In genomic region chr2:96762529-96763253, GRCh38 we compare ENCODE assay signal across 8 cellular contexts. TPM values are rescaled to one million over a fixed set of nuclear protein-coding genes. Genes with fewer than 3 reads are reported as not detected.
A peak's percentile ranks its signal among the peaks of the same experiment; 100 is the strongest.
DNase-seq lines count a peak whose midpoint lies in the region; ATAC-seq and TF ChIP-seq lines count a peak whose summit lies in the region.

No MANE protein-coding gene starts in this region.

- CTCF ChIA-PET in activated CD8-positive, alpha-beta T cell treated with anti-CD3 and anti-CD28 coated beads, Interleukin-2, amount 10 ng/mL, durations not matched to agents 7 days and 5 days (lab: Charles Lee), result interaction anchor here (0.6 to 6.2 kb wide), 31 partner anchors 13 to 493 kb away, joined by 3 to 112 read pairs (median 4); partner anchors contain the start of genes ANKRD39, CNNM3 and LMAN2L

- no peaks in the 10 kb centered on the region for H3K9me3 ChIP-seq in suprapubic skin

- H3K36me3 Mint-ChIP-seq in activated CD8-positive, alpha-beta T cell treated with anti-CD3 and anti-CD28 coated beads, Interleukin-2, amount 10 ng/mL, durations not matched to agents 7 days and 5 days (ENCODE audit: low read depth), result no peaks in the 10 kb centered on the region
- H3K36me3 Mint-ChIP-seq in immature natural killer cell, result peaks cover 0 to 5% (median 0%) of the 10 kb centered on the region in 3 donors

- peaks cover 51% of the 10 kb centered on the region for H3K4me1 Mint-ChIP-seq in activated CD8-positive, alpha-beta T cell treated with anti-CD3 and anti-CD28 coated beads, Interleukin-2, amount 10 ng/mL, durations not matched to agents 7 days and 5 days (ENCODE audit: low read depth)
- H3K4me1 Mint-ChIP-seq in immature natural killer cell, result peaks cover 55 to 58% of the 10 kb centered on the region in 2 donors

- peak; percentile 73 for DNase-seq in H7
- DNase-seq in activated CD8-positive, alpha-beta T cell treated with anti-CD3 and anti-CD28 coated beads, Interleukin-2, amount 10 ng/mL, durations not matched to agents 7 days and 5 days, result peak; percentile 36
- DNase-seq in immature natural killer cell, result peak in 1 of 3 donors; percentile 19
- no peak for DNase-seq in suprapubic skin (ENCODE audit: low spot score in 2 of 2)
- DNase-seq in SKM-1 (lab: John Stamatoyannopoulos, UW; ENCODE audit: unreplicated experiment), result no peak

- peaks cover 67% of the 10 kb centered on the region for H3K4me1 ChIP-seq in suprapubic skin

- TF ChIP-seq EP300 in suprapubic skin (IDR thresholded peaks at IDR 0.05), result no peak

- ATAC-seq in activated CD8-positive, alpha-beta T cell treated with anti-CD3 and anti-CD28 coated beads, Interleukin-2, amount 10 ng/mL, durations not matched to agents 7 days and 5 days, result no peak
- ATAC-seq in GM19328 (IDR thresholded peaks at IDR 0.05; ENCODE audit: unreplicated experiment) (no peak), HG02884 (IDR thresholded peaks at IDR 0.05; ENCODE audit: unreplicated experiment) (no peak)

- H3K27ac ChIP-seq in C4-2B, result peak overlapping the region; percentile 86
- peak overlapping the region; percentile 32 for H3K27ac ChIP-seq in suprapubic skin

- H3K4me3 Mint-ChIP-seq in activated CD8-positive, alpha-beta T cell treated with anti-CD3 and anti-CD28 coated beads, Interleukin-2, amount 10 ng/mL, durations not matched to agents 7 days and 5 days, result peak overlapping the region; percentile 73
- H3K4me3 Mint-ChIP-seq in immature natural killer cell, result peak overlapping the region; percentile 80 to 91 (median 86)

- WGBS in suprapubic skin, result 21% methylated on average over 14 of the region's 14 CpGs

- H3K36me3 ChIP-seq in H7 (replicated peaks; ENCODE audit: control insufficient read depth, insufficient read depth, low read length), result no peaks in the 10 kb centered on the region
- no peaks in the 10 kb centered on the region for H3K36me3 ChIP-seq in suprapubic skin

- no peak for TF ChIP-seq POLR2A in suprapubic skin (IDR thresholded peaks at IDR 0.05)

- POLR2A ChIA-PET in activated CD8-positive, alpha-beta T cell treated with anti-CD3 and anti-CD28 coated beads, Interleukin-2, amount 10 ng/mL, durations not matched to agents 7 days and 5 days (lab: Charles Lee), result interaction anchor here (1.2 kb wide), 1 partner anchor 11 kb away, joined by 3 read pairs; no protein-coding TSS in a partner anchor

- no peaks in the 10 kb centered on the region for H3K9me3 Mint-ChIP-seq in activated CD8-positive, alpha-beta T cell treated with anti-CD3 and anti-CD28 coated beads, Interleukin-2, amount 10 ng/mL, durations not matched to agents 7 days and 5 days (ENCODE audit: insufficient read depth)
- no peaks in the 10 kb centered on the region for H3K9me3 Mint-ChIP-seq in immature natural killer cell

- H3K4me3 ChIP-seq in H7 (ENCODE audit: insufficient read depth, low read depth, low read length) (peak overlapping the region; percentile 32), suprapubic skin (peak overlapping the region; percentile 67)

- TF ChIP-seq CTCF in C4-2B (conservative IDR thresholded peaks at IDR 0.05), result no peak
- no peak for TF ChIP-seq CTCF in suprapubic skin (IDR thresholded peaks at IDR 0.05)

- H3K27me3 Mint-ChIP-seq in activated CD8-positive, alpha-beta T cell treated with anti-CD3 and anti-CD28 coated beads, Interleukin-2, amount 10 ng/mL, durations not matched to agents 7 days and 5 days (ENCODE audit: low read depth), result no peaks in the 10 kb centered on the region
- peaks cover 0 to 4% (median 1%) of the 10 kb centered on the region in 3 donors for H3K27me3 Mint-ChIP-seq in immature natural killer cell (ENCODE audit: low read depth in 3 of 3)

- H3K27ac Mint-ChIP-seq in activated CD8-positive, alpha-beta T cell treated with anti-CD3 and anti-CD28 coated beads, Interleukin-2, amount 10 ng/mL, durations not matched to agents 7 days and 5 days, result peak overlapping the region; percentile 4
- peak overlapping the region; percentile 46 to 84 (median 77) for H3K27ac Mint-ChIP-seq in immature natural killer cell

- peaks cover 4% of the 10 kb centered on the region for H3K27me3 ChIP-seq in H7 (ENCODE audit: control insufficient read depth, insufficient read depth, low read length)
- H3K27me3 ChIP-seq in suprapubic skin, result no peaks in the 10 kb centered on the region

RNA-seq across cellular contexts. Expression of gene CNNM4, which starts 2.0 kb away (rescaled TPM):
- 10.8 and 15.8 TPM in 2 replicates for total RNA-seq in H7 (2014; rRNA removed; shearing (Covaris generic))
- total RNA-seq in activated CD8-positive, alpha-beta T cell treated with anti-CD3 and anti-CD28 coated beads, Interleukin-2, amount 10 ng/mL, durations not matched to agents 7 days and 5 days, result 1 to 10 TPM; 7.1 TPM
- polyA plus RNA-seq in immature natural killer cell, result 1 to 10 TPM; 1.2 to 3.9 (median 2.6) TPM
- 10 to 100 TPM; 14.9 to 18.9 (median 16.3) TPM for total RNA-seq in suprapubic skin

RNA-seq across cellular contexts. Expression of gene LMAN2L, which starts 22.8 kb away (rescaled TPM):
- total RNA-seq in H7 (2014; rRNA removed; shearing (Covaris generic)), result 20.8 and 22.5 TPM in 2 replicates
- 1 to 10 TPM; 7.4 to 7.9 TPM for total RNA-seq in activated CD8-positive, alpha-beta T cell treated with anti-CD3 and anti-CD28 coated beads, Interleukin-2, amount 10 ng/mL, durations not matched to agents 7 days and 5 days
- 10 to 100 TPM; 15.8 to 39.3 (median 23.5) TPM for polyA plus RNA-seq in immature natural killer cell
- total RNA-seq in suprapubic skin, result 10 to 100 TPM; 11.9 to 18.3 (median 16.4) TPM

RNA-seq across cellular contexts. Expression of gene CNNM3, which starts 53.4 kb away (rescaled TPM):
- total RNA-seq in H7 (2014; rRNA removed; shearing (Covaris generic)), result 13.8 and 19.3 TPM in 2 replicates
- total RNA-seq in activated CD8-positive, alpha-beta T cell treated with anti-CD3 and anti-CD28 coated beads, Interleukin-2, amount 10 ng/mL, durations not matched to agents 7 days and 5 days, result 10 to 100 TPM; 28.1 to 29.9 TPM
- polyA plus RNA-seq in immature natural killer cell, result 10 to 100 TPM in 1 of 3 donors, 1 to 10 TPM in 2; 5.5 to 11.0 (median 9.9) TPM
- 10 to 100 TPM; 12.6 to 28.3 (median 16.5) TPM for total RNA-seq in suprapubic skin

Comparison
In these comparisons a context has a peak if more than half of its experiments do, and no peak if none do; other contexts are left out.
1. DNase-seq: peak in H7 (single experiment) and activated CD8-positive, alpha-beta T cell treated with anti-CD3 and anti-CD28 coated beads, Interleukin-2, amount 10 ng/mL, durations not matched to agents 7 days and 5 days (single experiment); none in suprapubic skin (0 of 2) and SKM-1 (single experiment).